11 cellular contexts compared by ENCODE assay signal in the genomic region with DNA sequence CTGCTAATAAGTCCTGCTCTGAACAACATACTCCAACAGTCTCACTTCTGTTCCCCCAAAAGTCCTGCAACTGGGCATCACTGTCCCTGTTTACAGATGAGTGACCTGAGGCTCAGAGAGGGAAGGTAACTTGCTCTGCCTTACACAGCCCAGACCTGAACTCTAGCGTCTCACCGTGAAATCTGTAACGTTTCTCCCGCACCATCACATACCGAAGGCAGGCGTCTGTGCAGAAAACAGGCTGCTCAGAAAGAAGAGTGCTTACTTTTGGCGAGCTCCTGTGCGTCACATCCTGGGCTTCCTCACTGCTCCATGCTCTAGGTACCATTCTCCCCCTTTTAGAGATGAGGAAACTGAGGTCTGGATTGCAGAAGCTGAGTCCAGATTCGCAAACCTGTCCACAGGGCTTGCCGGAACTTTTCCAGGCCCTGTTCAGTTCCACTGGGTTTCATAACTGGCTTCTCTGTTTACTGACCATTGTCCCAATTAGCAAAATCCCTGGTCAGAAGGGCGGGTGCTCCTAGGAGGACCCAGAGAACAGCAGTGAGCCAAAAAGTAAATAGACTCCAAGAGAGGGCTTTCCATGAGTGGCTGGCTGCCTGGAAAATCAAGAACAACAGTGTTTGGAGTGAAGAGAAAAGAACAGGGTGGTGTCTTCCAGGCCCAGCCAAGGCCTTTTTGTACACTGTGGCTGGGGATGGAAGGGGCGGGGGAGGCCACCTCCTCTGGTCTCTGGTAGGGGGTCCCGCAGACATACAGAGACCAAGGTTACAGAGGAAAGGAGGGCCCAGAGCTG. TPM values are rescaled to one million over a fixed set of nuclear protein-coding genes. Genes with fewer than 3 reads are reported as not detected.
A peak's percentile ranks its signal among the peaks of the same experiment; 100 is the strongest.
DNase-seq lines count a peak whose midpoint lies in the region; ATAC-seq lines count a peak whose summit lies in the region.
"Had no signal": no experiment of that assay in that cellular context is flagged by ENCODE, and none has a peak within 500 bp of the region (broad histone marks: within the 10 kb centered on the region; RNA-seq: fewer than 3 reads in every experiment).

No MANE protein-coding gene starts in this region.

- DNase-seq in globus pallidus (ENCODE audit: low spot score) (peak; percentile 79), superior temporal gyrus (ENCODE audit: extremely low spot score) (peak; percentile 52), HAP-1 (ENCODE audit: low spot score in 2 of 2) (no peak), occipital lobe (lab: John Stamatoyannopoulos, UW) (no peak), H7 (no peak)
- DNase-seq: activated CD8-positive, alpha-beta T cell treated with anti-CD3 and anti-CD28 coated beads, Interleukin-2, amount 10 ng/mL, durations not matched to agents 7 days and 5 days; NCI-H146; T-helper 2 cell had no signal

- H3K4me1 ChIP-seq in mucosa of stomach (ENCODE audit: control insufficient read depth, insufficient read depth, low read length) (peaks cover 64% of the 10 kb centered on the region), HAP-1 (no peaks in the 10 kb centered on the region; the same call in none of the 2 replicates)

- peak overlapping the region; percentile 45 for H3K27ac ChIP-seq in adipose tissue (ENCODE audit: low read depth, low read length)

- H3K4me3 ChIP-seq in mucosa of stomach (ENCODE audit: low read length) (no peak overlapping the region), HAP-1 (no peak overlapping the region), H7 (ENCODE audit: insufficient read depth, low read depth, low read length) (no peak overlapping the region)

- no peaks in the 10 kb centered on the region for H3K9me3 ChIP-seq in mucosa of stomach (ENCODE audit: control insufficient read depth, low read length)
- no peaks in the 10 kb centered on the region for H3K9me3 ChIP-seq in HAP-1

- WGBS in adipose tissue, 3 donors: 61 to 84% (median 71%) methylated on average over 13 of the region's 13 CpGs

- peak overlapping the region; percentile 27 for H3K9ac ChIP-seq in mucosa of stomach (ENCODE audit: low read length)

- H3K27me3 ChIP-seq in mucosa of stomach (ENCODE audit: control insufficient read depth, insufficient read depth, low read length) (no peaks in the 10 kb centered on the region), HAP-1 (ENCODE audit: low read depth) (no peaks in the 10 kb centered on the region), H7 (ENCODE audit: control insufficient read depth, insufficient read depth, low read length) (peaks cover 6% of the 10 kb centered on the region)

- ATAC-seq in GM21619 (IDR thresholded peaks at IDR 0.05; ENCODE audit: unreplicated experiment): no peak
- ATAC-seq: activated CD8-positive, alpha-beta T cell treated with anti-CD3 and anti-CD28 coated beads, Interleukin-2, amount 10 ng/mL, durations not matched to agents 7 days and 5 days had no signal

- in situ Hi-C loops in HAP-1 (cut with MboI; ENCODE audit: low sequenced_read_pairs): no loop called here

- H3K36me3 ChIP-seq in mucosa of stomach (ENCODE audit: control insufficient read depth, insufficient read depth, low read length) (peaks cover 8% of the 10 kb centered on the region), HAP-1 (replicated peaks) (no peaks in the 10 kb centered on the region), H7 (replicated peaks; ENCODE audit: control insufficient read depth, insufficient read depth, low read length) (no peaks in the 10 kb centered on the region)

RNA-seq across cellular contexts. Expression of gene GSN, which starts 27.1 kb away (rescaled TPM):
- polyA plus RNA-seq in adipose tissue: 1,000 to 10,000 TPM in 2 of 3 donors, 100 to 1,000 TPM in 1; 183 to 2,232 (median 1,519) TPM
- 28.5 TPM for total RNA-seq in occipital lobe
- 73.0 and 78.5 TPM in 2 replicates for total RNA-seq in H7 (2014; rRNA removed; shearing (Covaris generic))

Comparison
In these comparisons a context has a peak if more than half of its experiments do, and no peak if none do; other contexts are left out.
1. DNase-seq: peak in globus pallidus (single experiment) and superior temporal gyrus (single experiment); none in HAP-1 (0 of 2), occipital lobe (single experiment) and H7 (single experiment).